In genomic region chr7:44491229-44491628, GRCh38 we compare ENCODE assay signal across 8 cellular contexts.
A peak's percentile ranks its signal among the peaks of the same experiment; 100 is the strongest.
DNase-seq lines count a peak whose midpoint lies in the region; ATAC-seq and TF ChIP-seq lines count a peak whose summit lies in the region.

No MANE protein-coding gene starts in this region.

- ATAC-seq in GM19455 (IDR thresholded peaks at IDR 0.05; ENCODE audit: unreplicated experiment) (no peak), HG02798 (IDR thresholded peaks at IDR 0.05; ENCODE audit: poor library complexity, unreplicated experiment) (no peak)

- H3K4me2 ChIP-seq in BLaER1 treated with 17β-estradiol and CSF1 and Interleukin-3, amounts not matched to agents 10 nM and 100 nM, result peak overlapping the region; percentile 60 to 94 (median 87)
- peak overlapping the region; percentile 90 for H3K4me2 ChIP-seq in Loucy (ENCODE audit: low read depth, low read length, poor library complexity, severe bottlenecking)

- no peaks in the 10 kb centered on the region for H3K9me3 Mint-ChIP-seq in nephron

- H3K4me3 ChIP-seq in BLaER1 treated with 17β-estradiol and CSF1 and Interleukin-3, amounts not matched to agents 10 nM and 100 nM, result peak overlapping the region; percentile 68 to 90 (median 82)
- H3K4me3 ChIP-seq in Loucy (ENCODE audit: low read length, poor library complexity, severe bottlenecking) (peak overlapping the region; percentile 83), coronary artery (peak overlapping the region; percentile 99)

- no peaks in the 10 kb centered on the region for H3K27me3 ChIP-seq in BLaER1 treated with 17β-estradiol and CSF1 and Interleukin-3, amounts not matched to agents 10 nM and 100 nM
- H3K27me3 ChIP-seq in Loucy (ENCODE audit: insufficient read depth, low read length, poor library complexity, severe bottlenecking), result peaks cover 35% of the 10 kb centered on the region

- H3K9me2 ChIP-seq in Loucy (replicated peaks; ENCODE audit: low read depth, low read length), result no peaks in the 10 kb centered on the region

- peak overlapping the region; percentile 83 to 90 (median 88) for H3K4me3 Mint-ChIP-seq in nephron

- H3K27me3 Mint-ChIP-seq in nephron (ENCODE audit: low read depth), result peaks cover 5% of the 10 kb centered on the region

- peak overlapping the region; percentile 97 to 100 (median 99); a peak in 21 of 22 replicates for H3K27ac ChIP-seq in BLaER1 treated with 17β-estradiol and CSF1 and Interleukin-3, amounts not matched to agents 10 nM and 100 nM
- peak overlapping the region; percentile 96 to 98 for H3K27ac ChIP-seq in coronary artery

- peak overlapping the region; percentile 92 to 96 (median 95) for H3K27ac Mint-ChIP-seq in nephron

- H4K20me1 ChIP-seq in BLaER1 treated with 17β-estradiol and CSF1 and Interleukin-3, amounts not matched to agents 10 nM and 100 nM, result peaks cover 0 to 14% (median 0%) of the 10 kb centered on the region in 11 experiments; a peak in 5 of 22 replicates
- peaks cover 21% of the 10 kb centered on the region for H4K20me1 ChIP-seq in Loucy (ENCODE audit: insufficient read depth, low read length, poor library complexity, severe bottlenecking)

- H3K79me2 ChIP-seq in Loucy (ENCODE audit: insufficient read depth, low read length), result peaks cover 36% of the 10 kb centered on the region

- H3F3A ChIP-seq in Loucy (ENCODE audit: low read depth), result no peaks in the 10 kb centered on the region

- H3K36me3 Mint-ChIP-seq in nephron (ENCODE audit: low read depth), result peaks cover 13% of the 10 kb centered on the region

- H2AFZ ChIP-seq in Loucy (ENCODE audit: low read length), result peak overlapping the region; percentile 90

- peaks cover 0 to 12% (median 0%) of the 10 kb centered on the region in 11 experiments; a peak in 5 of 22 replicates for H3K36me3 ChIP-seq in BLaER1 treated with 17β-estradiol and CSF1 and Interleukin-3, amounts not matched to agents 10 nM and 100 nM
- H3K36me3 ChIP-seq in Loucy (ENCODE audit: insufficient read depth, low read length), result no peaks in the 10 kb centered on the region

- peaks cover 33 to 41% (median 35%) of the 10 kb centered on the region in 10 experiments for H3K4me1 ChIP-seq in BLaER1 treated with 17β-estradiol and CSF1 and Interleukin-3, amounts not matched to agents 10 nM and 100 nM
- peaks cover 30% of the 10 kb centered on the region for H3K4me1 ChIP-seq in Loucy (ENCODE audit: insufficient read depth, low read length, poor library complexity, severe bottlenecking)

- H3K9ac ChIP-seq in BLaER1 treated with 17β-estradiol and CSF1 and Interleukin-3, amounts not matched to agents 10 nM and 100 nM, result peak overlapping the region; percentile 94 to 99 (median 97); a peak in 20 of 22 replicates
- H3K9ac ChIP-seq in Loucy (ENCODE audit: low read depth, low read length, poor library complexity, severe bottlenecking), result peak overlapping the region; percentile 90

- DNase-seq in coronary artery (ENCODE audit: low spot score) (no peak), DMS 273 (lab: John Stamatoyannopoulos, UW; ENCODE audit: unreplicated experiment) (no peak), NCI-H1930 (lab: John Stamatoyannopoulos, UW) (no peak)

- no peak for TF ChIP-seq CTCF in Loucy (conservative IDR thresholded peaks at IDR 0.05; ENCODE audit: low read length)
- no peak for TF ChIP-seq CTCF in coronary artery (IDR thresholded peaks at IDR 0.05)
- TF ChIP-seq CTCF in nephron (IDR thresholded peaks at IDR 0.05; ENCODE audit: unreplicated experiment in 3 of 3), result no peak

- H3K9me3 ChIP-seq in BLaER1 treated with 17β-estradiol and CSF1 and Interleukin-3, amounts not matched to agents 10 nM and 100 nM (replicated peaks in 1 of 11), result no peaks in the 10 kb centered on the region
- H3K9me3 ChIP-seq in Loucy (ENCODE audit: insufficient read depth, low read depth, low read length), result no peaks in the 10 kb centered on the region

- peaks cover 33% of the 10 kb centered on the region for H3K4me1 Mint-ChIP-seq in nephron
